8 cellular contexts compared by ENCODE assay signal in the genomic region with DNA sequence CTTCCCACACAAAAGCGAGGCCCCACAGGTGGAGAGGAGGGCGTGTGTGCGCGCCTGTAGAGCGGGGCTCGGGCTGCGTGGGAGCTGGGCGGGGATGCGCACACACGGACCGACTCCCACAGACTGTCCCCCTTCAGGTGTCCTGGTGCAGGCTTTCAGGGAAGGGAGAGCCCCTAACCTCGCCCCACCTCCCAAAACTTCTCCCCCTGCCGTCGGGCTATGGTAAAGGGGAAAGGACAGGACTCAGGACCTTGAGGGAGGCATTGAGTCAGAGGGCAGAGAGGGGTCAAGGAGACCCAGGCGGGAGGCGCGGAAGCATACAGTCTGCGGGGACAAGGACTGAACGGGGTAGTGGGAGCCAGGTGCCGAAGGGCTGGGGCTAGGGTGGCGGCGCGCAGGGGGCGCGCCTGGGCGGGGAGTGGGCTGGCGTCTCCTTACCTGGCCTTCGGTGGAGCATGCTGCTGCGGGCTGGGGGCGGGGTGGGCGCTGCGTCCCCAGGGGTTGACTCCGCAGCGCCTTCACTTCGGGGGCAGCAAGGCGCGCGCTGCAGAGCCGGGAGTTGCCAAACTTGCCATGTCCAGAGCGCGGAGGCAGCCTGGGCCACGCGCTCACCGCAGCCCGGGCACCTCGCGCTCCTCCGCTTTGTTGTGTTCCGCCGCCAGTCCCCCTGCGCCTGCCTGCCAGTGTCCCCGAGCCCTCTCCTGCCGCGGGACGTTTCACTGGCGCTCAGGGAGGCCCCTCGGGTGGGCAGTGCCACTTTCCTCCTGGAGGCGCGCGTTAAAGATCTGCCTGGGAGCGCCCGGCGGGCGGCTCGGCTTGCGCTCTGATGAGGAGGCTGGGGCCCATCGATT.
DNase-seq lines count a peak whose midpoint lies in the region; ATAC-seq and TF ChIP-seq lines count a peak whose summit lies in the region.

No MANE protein-coding gene starts in this region.

- H3K27ac ChIP-seq in GM23248 (no peak overlapping the region), WERI-Rb-1 (peak overlapping the region; percentile 94), hepatocyte (no peak overlapping the region), skeletal muscle tissue (ENCODE audit: low read depth, low read length) (no peak overlapping the region)

- DNase-seq in GM23248 (peak; percentile 30), WERI-Rb-1 (peak; percentile 60), hepatocyte (ENCODE audit: low spot score) (peak; percentile 17), DMS153 treated with DMSO at 0.1 percent for 48 hours (lab: John Stamatoyannopoulos, UW; ENCODE audit: unreplicated experiment) (no peak)
- DNase-seq in activated CD4-positive, alpha-beta T cell treated with anti-CD3 and anti-CD28 coated beads, Interleukin-2, amount 50 U/mL, for 1 hour: no peak

- H3K36me3 ChIP-seq in GM23248 (ENCODE audit: low read depth) (no peaks in the 10 kb centered on the region), WERI-Rb-1 (peaks cover 8% of the 10 kb centered on the region), hepatocyte (replicated peaks; ENCODE audit: insufficient read depth, low read depth) (no peaks in the 10 kb centered on the region), skeletal muscle tissue (ENCODE audit: control insufficient read depth in 3 of 3, insufficient read depth in 3 of 3, low read length in 3 of 3) (no peaks in the 10 kb centered on the region)

- 0 out of 2 replicates have a peak, but pooled peaks have one; percentile 23 for TF ChIP-seq CTCF in WERI-Rb-1 (IDR thresholded peaks at IDR 0.05; ENCODE audit: low read depth, low read length)
- no peak for TF ChIP-seq CTCF in hepatocyte (IDR thresholded peaks at IDR 0.05; ENCODE audit: poor library complexity)

- H3K27me3 ChIP-seq in GM23248 (replicated peaks; ENCODE audit: insufficient read depth) (0 out of 2 replicates have a peak, but pooled peaks cover 5% of the 10 kb centered on the region), WERI-Rb-1 (ENCODE audit: insufficient read depth, low read depth, severe bottlenecking) (no peaks in the 10 kb centered on the region), hepatocyte (peaks cover 18% of the 10 kb centered on the region), skeletal muscle tissue (ENCODE audit: control insufficient read depth in 3 of 3, insufficient read depth in 3 of 3, low read length in 3 of 3) (peaks cover 0 to 3% (median 0%) of the 10 kb centered on the region in 3 donors)

- ATAC-seq in GM19328 (IDR thresholded peaks at IDR 0.05; ENCODE audit: unreplicated experiment) (no peak), HG03039 (IDR thresholded peaks at IDR 0.05; ENCODE audit: unreplicated experiment) (no peak)

- H3K9me3 ChIP-seq in GM23248 (ENCODE audit: low read depth): no peaks in the 10 kb centered on the region
- H3K9me3 ChIP-seq in WERI-Rb-1 (ENCODE audit: severe bottlenecking): no peaks in the 10 kb centered on the region
- no peaks in the 10 kb centered on the region for H3K9me3 ChIP-seq in hepatocyte (ENCODE audit: low read depth)
- H3K9me3 ChIP-seq in skeletal muscle tissue (ENCODE audit: control insufficient read depth in 3 of 3, low read length in 3 of 3): no peaks in the 10 kb centered on the region

- H3K4me2 ChIP-seq in GM23248 (ENCODE audit: unreplicated experiment): peak overlapping the region; percentile 57
- peak overlapping the region; percentile 95 for H3K4me2 ChIP-seq in hepatocyte

- H4K20me1 ChIP-seq in GM23248 (ENCODE audit: insufficient read depth) (no peaks in the 10 kb centered on the region), hepatocyte (ENCODE audit: insufficient read depth, poor library complexity, severe bottlenecking) (no peaks in the 10 kb centered on the region)

- H3K9me2 ChIP-seq in GM23248 (ENCODE audit: insufficient read depth): no peaks in the 10 kb centered on the region
- no peaks in the 10 kb centered on the region for H3K9me2 ChIP-seq in hepatocyte (replicated peaks; ENCODE audit: insufficient read depth)

- in situ Hi-C loops in GM23248 (cut with MboI): no loop called here

- H2AFZ ChIP-seq in GM23248 (peak overlapping the region; percentile 51; the same call in 1 of the 2 replicates), hepatocyte (no peak overlapping the region)

- 21 to 43% methylated on average over 21 to 54 of the region's 67 CpGs for WGBS in GM23248 (ENCODE audit: low coverage in 1 of 2, low lambda C conversion rate in 2 of 2, missing lambda C conversion rate in 2 of 2), 2 experiments
- WGBS in hepatocyte (ENCODE audit: low lambda C conversion rate, missing lambda C conversion rate): 9% methylated on average over 32 of the region's 67 CpGs

- H3F3A ChIP-seq in GM23248 (ENCODE audit: insufficient read depth): no peaks in the 10 kb centered on the region

- no peaks in the 10 kb centered on the region for H3K4me1 ChIP-seq in GM23248 (ENCODE audit: insufficient read depth)
- H3K4me1 ChIP-seq in hepatocyte (ENCODE audit: insufficient read depth): peaks cover 21% of the 10 kb centered on the region
- peaks cover 2 to 5% (median 3%) of the 10 kb centered on the region in 3 donors for H3K4me1 ChIP-seq in skeletal muscle tissue (ENCODE audit: control insufficient read depth in 3 of 3, insufficient read depth in 3 of 3, low read length in 3 of 3)

- H3K4me3 ChIP-seq in GM23248 (peak overlapping the region; percentile 67), WERI-Rb-1 (ENCODE audit: low read depth, low read length) (peak overlapping the region; percentile 97), hepatocyte (peak overlapping the region; percentile 27), skeletal muscle tissue (ENCODE audit: low read length in 3 of 3) (peak overlapping the region; percentile 43 to 52 (median 49))

- H3K79me2 ChIP-seq in GM23248 (ENCODE audit: insufficient read depth) (no peaks in the 10 kb centered on the region), hepatocyte (no peaks in the 10 kb centered on the region)

- H3K9ac ChIP-seq in GM23248 (no peak overlapping the region), skeletal muscle tissue (ENCODE audit: low read depth in 1 of 3, low read length in 3 of 3) (peak overlapping the region in 1 of 3 donors; percentile 23)

Comparison
In these comparisons a context has a peak if more than half of its experiments do, and no peak if none do; other contexts are left out.
1. DNase-seq: peak in GM23248 (single experiment), WERI-Rb-1 (single experiment) and hepatocyte (single experiment); none in DMS153 treated with DMSO at 0.1 percent for 48 hours (single experiment) and activated CD4-positive, alpha-beta T cell treated with anti-CD3 and anti-CD28 coated beads, Interleukin-2, amount 50 U/mL, for 1 hour (single experiment).
2. H3K4me3 ChIP-seq: peak in every context shown above with its lines; median percentile 97 in WERI-Rb-1; 67 in GM23248; 49 in skeletal muscle tissue; 27 in hepatocyte.